1 cellular context compared by ENCODE assay signal in the genomic region with DNA sequence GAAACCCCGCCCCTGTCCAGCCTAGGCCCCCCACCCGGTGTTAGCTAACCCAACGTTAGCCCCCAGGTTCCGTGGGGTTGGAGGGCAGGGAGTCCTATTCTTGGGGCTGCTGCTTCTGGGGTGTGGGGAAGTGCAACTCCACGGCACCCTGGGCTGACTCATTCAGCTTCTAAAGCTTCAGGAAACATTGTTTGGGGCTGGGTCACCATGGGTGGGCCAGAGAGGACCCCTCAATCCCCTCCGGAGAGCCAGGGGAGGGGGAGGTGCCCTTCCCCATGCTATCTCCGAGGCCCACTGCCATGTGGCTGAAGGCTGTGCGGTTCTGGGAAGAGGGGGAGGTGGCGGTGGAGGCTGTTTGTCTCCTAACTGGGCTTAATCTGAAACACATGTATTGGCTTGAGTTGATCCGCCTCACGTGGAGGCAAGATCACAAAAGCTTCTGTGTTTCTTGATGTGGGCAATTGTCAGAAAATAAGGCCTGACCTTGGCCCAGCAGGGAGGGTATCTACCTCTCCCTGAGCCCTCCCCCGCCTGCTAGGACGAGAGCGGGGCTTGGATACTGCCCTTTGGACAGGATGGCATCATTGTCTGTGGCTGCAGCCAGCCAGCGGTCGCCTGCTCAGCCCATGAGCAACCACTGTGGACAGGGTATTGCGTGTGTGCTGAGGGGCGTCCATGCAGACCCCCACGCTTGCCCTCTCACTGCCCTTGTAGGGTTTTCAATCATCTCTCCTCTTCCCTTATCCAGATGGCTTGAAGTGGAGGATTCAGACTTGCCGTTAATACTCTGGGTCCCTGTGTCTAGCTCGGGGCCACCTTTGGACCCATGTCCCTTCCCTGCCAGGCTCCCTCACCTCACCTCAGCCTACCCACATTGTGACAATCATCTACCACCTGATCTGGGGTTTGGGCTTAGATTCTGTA.
TF ChIP-seq lines count a peak whose summit lies in the region.

No MANE protein-coding gene starts in this region.

TF ChIP-seq in SK-N-SH, 30 proteins besides CTCF, POLR2A, EP300 and RAD21 (continued from another document):
- TF ChIP-seq, protein P1, sequence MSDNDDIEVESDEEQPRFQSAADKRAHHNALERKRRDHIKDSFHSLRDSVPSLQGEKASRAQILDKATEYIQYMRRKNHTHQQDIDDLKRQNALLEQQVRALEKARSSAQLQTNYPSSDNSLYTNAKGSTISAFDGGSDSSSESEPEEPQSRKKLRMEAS (IDR thresholded peaks at IDR 0.05; ENCODE audit: low read depth), result peak; percentile 98
- TF ChIP-seq CHD2 (IDR thresholded peaks at IDR 0.05; ENCODE audit: low read length, partially characterized antibody) (peak; percentile 95), FOSL2 (IDR thresholded peaks at IDR 0.05; ENCODE audit: borderline replicate concordance, low read depth) (peak; percentile 42; the same call in 1 of the 2 replicates), RCOR1 (IDR thresholded peaks at IDR 0.05; ENCODE audit: low read length) (peak; percentile 65; the same call in 1 of the 2 replicates), NFIC (IDR thresholded peaks at IDR 0.05; ENCODE audit: borderline replicate concordance) (peak; percentile 52; the same call in 1 of the 2 replicates), MXI1 (IDR thresholded peaks at IDR 0.05; ENCODE audit: low read depth, low read length) (peak; percentile 94), FOXJ3 (CRISPR knock-in tag; IDR thresholded peaks at IDR 0.05) (peak; percentile 77), POLR2AphosphoS5 (IDR thresholded peaks at IDR 0.05; ENCODE audit: low read depth, low read length) (peak; percentile 84), YY1 (IDR thresholded peaks at IDR 0.05; ENCODE audit: low read depth) (no peak)
- TF ChIP-seq, protein P2, sequence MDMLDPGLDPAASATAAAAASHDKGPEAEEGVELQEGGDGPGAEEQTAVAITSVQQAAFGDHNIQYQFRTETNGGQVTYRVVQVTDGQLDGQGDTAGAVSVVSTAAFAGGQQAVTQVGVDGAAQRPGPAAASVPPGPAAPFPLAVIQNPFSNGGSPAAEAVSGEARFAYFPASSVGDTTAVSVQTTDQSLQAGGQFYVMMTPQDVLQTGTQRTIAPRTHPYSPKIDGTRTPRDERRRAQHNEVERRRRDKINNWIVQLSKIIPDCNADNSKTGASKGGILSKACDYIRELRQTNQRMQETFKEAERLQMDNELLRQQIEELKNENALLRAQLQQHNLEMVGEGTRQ (IDR thresholded peaks at IDR 0.05; ENCODE audit: borderline replicate concordance, low read depth, low read length), result no peak; the same call in 1 of the 2 replicates
- TF ChIP-seq, protein P3, sequence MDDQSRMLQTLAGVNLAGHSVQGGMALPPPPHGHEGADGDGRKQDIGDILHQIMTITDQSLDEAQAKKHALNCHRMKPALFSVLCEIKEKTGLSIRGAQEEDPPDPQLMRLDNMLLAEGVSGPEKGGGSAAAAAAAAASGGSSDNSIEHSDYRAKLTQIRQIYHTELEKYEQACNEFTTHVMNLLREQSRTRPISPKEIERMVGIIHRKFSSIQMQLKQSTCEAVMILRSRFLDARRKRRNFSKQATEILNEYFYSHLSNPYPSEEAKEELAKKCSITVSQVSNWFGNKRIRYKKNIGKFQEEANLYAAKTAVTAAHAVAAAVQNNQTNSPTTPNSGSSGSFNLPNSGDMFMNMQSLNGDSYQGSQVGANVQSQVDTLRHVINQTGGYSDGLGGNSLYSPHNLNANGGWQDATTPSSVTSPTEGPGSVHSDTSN (IDR thresholded peaks at IDR 0.05), result 0 out of 2 replicates have a peak, but pooled peaks have one; percentile 15
